8 cellular contexts compared by ENCODE assay signal in the genomic region with DNA sequence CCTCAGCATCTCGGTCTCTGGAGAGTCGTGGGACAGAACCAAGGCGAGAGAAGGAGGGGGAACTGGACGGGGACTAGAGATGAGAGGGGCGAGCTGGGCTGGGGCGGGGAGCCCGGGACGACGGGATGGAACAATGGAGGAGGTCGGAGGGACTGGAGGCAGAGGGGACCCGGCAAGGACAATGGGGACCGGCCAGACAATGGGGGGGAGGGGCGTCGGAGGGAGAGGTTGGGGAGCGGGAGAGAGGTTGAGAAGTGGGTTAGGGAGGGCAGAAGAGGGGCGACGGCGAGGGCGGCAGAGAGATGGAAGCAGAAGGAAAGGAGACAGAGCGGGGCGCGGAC. TPM values are rescaled to one million over a fixed set of nuclear protein-coding genes. Genes with fewer than 3 reads are reported as not detected.
DNase-seq lines count a peak whose midpoint lies in the region; ATAC-seq lines count a peak whose summit lies in the region.

No MANE protein-coding gene starts in this region.

- peak overlapping the region; percentile 91 to 100 (median 99) for H3K4me2 ChIP-seq in BLaER1 treated with 17β-estradiol and CSF1 and Interleukin-3, amounts not matched to agents 10 nM and 100 nM

- H4K20me1 ChIP-seq in BLaER1 treated with 17β-estradiol and CSF1 and Interleukin-3, amounts not matched to agents 10 nM and 100 nM, result peaks cover 0 to 41% (median 25%) of the 10 kb centered on the region in 11 experiments; a peak in 20 of 22 replicates

- H3K27me3 Mint-ChIP-seq in natural killer cell treated with Interleukin-12 subunit alpha and Interleukin-12 subunit beta and Interleukin-15 and Interleukin-18, amount 100 ng/mL, for 72 hours, result peaks cover 22 to 37% of the 10 kb centered on the region in 2 donors

- H3K9ac ChIP-seq in BLaER1 treated with 17β-estradiol and CSF1 and Interleukin-3, amounts not matched to agents 10 nM and 100 nM, result peak overlapping the region in 7 of 11 experiments; percentile 46 to 70 (median 54); a peak in 11 of 22 replicates

- H3K9me3 ChIP-seq in BLaER1 treated with 17β-estradiol and CSF1 and Interleukin-3, amounts not matched to agents 10 nM and 100 nM (replicated peaks in 1 of 11), result no peaks in the 10 kb centered on the region
- H3K9me3 ChIP-seq in MG63, result no peaks in the 10 kb centered on the region

- H3K4me3 ChIP-seq in BLaER1 treated with 17β-estradiol and CSF1 and Interleukin-3, amounts not matched to agents 10 nM and 100 nM, result peak overlapping the region; percentile 47 to 73 (median 62)
- peak overlapping the region; percentile 34 for H3K4me3 ChIP-seq in MG63

- ATAC-seq in natural killer cell treated with Interleukin-12 subunit alpha and Interleukin-12 subunit beta and Interleukin-15 and Interleukin-18, amount 100 ng/mL, for 72 hours, result no peak
- ATAC-seq in GM18517 (IDR thresholded peaks at IDR 0.05; ENCODE audit: unreplicated experiment), result no peak
- no peak for ATAC-seq in GM21423 (IDR thresholded peaks at IDR 0.05; ENCODE audit: unreplicated experiment)

- no peaks in the 10 kb centered on the region for H3K9me3 Mint-ChIP-seq in natural killer cell treated with Interleukin-12 subunit alpha and Interleukin-12 subunit beta and Interleukin-15 and Interleukin-18, amount 100 ng/mL, for 72 hours

- H3K4me3 Mint-ChIP-seq in natural killer cell treated with Interleukin-12 subunit alpha and Interleukin-12 subunit beta and Interleukin-15 and Interleukin-18, amount 100 ng/mL, for 72 hours, result peak overlapping the region; percentile 80

- no peaks in the 10 kb centered on the region for H3K36me3 ChIP-seq in BLaER1 treated with 17β-estradiol and CSF1 and Interleukin-3, amounts not matched to agents 10 nM and 100 nM
- H3K36me3 ChIP-seq in MG63, result no peaks in the 10 kb centered on the region

- peaks cover 52 to 57% (median 56%) of the 10 kb centered on the region in 11 experiments for H3K27me3 ChIP-seq in BLaER1 treated with 17β-estradiol and CSF1 and Interleukin-3, amounts not matched to agents 10 nM and 100 nM
- H3K27me3 ChIP-seq in MG63, result peaks cover 42% of the 10 kb centered on the region

- no peaks in the 10 kb centered on the region for H3K36me3 Mint-ChIP-seq in natural killer cell treated with Interleukin-12 subunit alpha and Interleukin-12 subunit beta and Interleukin-15 and Interleukin-18, amount 100 ng/mL, for 72 hours

- peaks cover 14 to 18% of the 10 kb centered on the region in 2 donors for H3K4me1 Mint-ChIP-seq in natural killer cell treated with Interleukin-12 subunit alpha and Interleukin-12 subunit beta and Interleukin-15 and Interleukin-18, amount 100 ng/mL, for 72 hours (ENCODE audit: low read depth in 2 of 2)

- peaks cover 28 to 46% (median 33%) of the 10 kb centered on the region in 10 experiments for H3K4me1 ChIP-seq in BLaER1 treated with 17β-estradiol and CSF1 and Interleukin-3, amounts not matched to agents 10 nM and 100 nM

- H3K27ac Mint-ChIP-seq in natural killer cell treated with Interleukin-12 subunit alpha and Interleukin-12 subunit beta and Interleukin-15 and Interleukin-18, amount 100 ng/mL, for 72 hours, result no peak overlapping the region

- DNase-seq in MG63, result no peak
- peak; percentile 76 for DNase-seq in ecto neural progenitor cell (ENCODE audit: low spot score)
- no peak for DNase-seq in natural killer cell treated with Interleukin-12 subunit alpha and Interleukin-12 subunit beta and Interleukin-15 and Interleukin-18, amount 100 ng/mL, for 72 hours (ENCODE audit: low spot score)
- DNase-seq in pons (ENCODE audit: low spot score), result no peak
- DNase-seq in NCI-H446 (lab: John Stamatoyannopoulos, UW), result no peak

- H3K27ac ChIP-seq in BLaER1 treated with 17β-estradiol and CSF1 and Interleukin-3, amounts not matched to agents 10 nM and 100 nM, result no peak overlapping the region

RNA-seq across cellular contexts. Expression of a gene that starts 0.7 kb away (rescaled TPM):
- 3.4 and 3.6 TPM in 2 replicates for total RNA-seq in MG63 (2014; rRNA removed; shearing (Covaris generic); ENCODE audit: low replicate concordance)
- under 1 TPM in 1 of 2 donors, not detected in 1; 0.26 TPM for total RNA-seq in natural killer cell treated with Interleukin-12 subunit alpha and Interleukin-12 subunit beta and Interleukin-15 and Interleukin-18, amount 100 ng/mL, for 72 hours
